8 cellular contexts compared by ENCODE assay signal in genomic region chr4:184825394-184826314, GRCh38. TPM values are rescaled to one million over a fixed set of nuclear protein-coding genes. Genes with fewer than 3 reads are reported as not detected.
DNase-seq lines count a peak whose midpoint lies in the region; ATAC-seq and TF ChIP-seq lines count a peak whose summit lies in the region.

ACSL1 (minus strand) TSS chr4:184825968; CDS start chr4:184803514, 22,454 bp downstream.

- peak; percentile 58 for DNase-seq in NCI-H1105 treated with DMSO at 0.1 percent for 48 hours (lab: John Stamatoyannopoulos, UW)
- peak; percentile 70 to 72 for DNase-seq in breast epithelium (ENCODE audit: low spot score in 2 of 2)
- DNase-seq in iris pigment epithelial cell (ENCODE audit: low read depth), result peak; percentile 70
- peak; percentile 54 to 72 (median 59) for DNase-seq in stimulated activated CD4-positive, alpha-beta T cell treated with anti-CD3 and anti-CD28 coated beads, Interleukin-12 subunit alpha, Interleukin-12 subunit beta, amount 100 ng/mL, for 48 hours (ENCODE audit: low read depth in 2 of 3, low spot score in 1 of 3)
- no peak for DNase-seq in foreskin melanocyte

- H3K27ac ChIP-seq in breast epithelium, result peak within 1 kb of the TSS; percentile 83 to 86

- TF ChIP-seq CTCF in WI38 (IDR thresholded peaks at IDR 0.05; ENCODE audit: low read depth, low read length), result no peak
- TF ChIP-seq CTCF in breast epithelium (IDR thresholded peaks at IDR 0.05), result no peak

- intact Hi-C loops in breast epithelium (cut with DNase I; ENCODE audit: low total_unique reads), result no loop called here

- H3K36me3 ChIP-seq in breast epithelium, result no peaks in the 10 kb centered on the region

- TF ChIP-seq POLR2A in breast epithelium (IDR thresholded peaks at IDR 0.05), result no peak

- H3K9me3 ChIP-seq in breast epithelium, result no peaks in the 10 kb centered on the region

- H3K4me1 ChIP-seq in breast epithelium, result no peaks in the 10 kb centered on the region

- ATAC-seq in GM18499 (IDR thresholded peaks at IDR 0.05; ENCODE audit: insufficient read depth, unreplicated experiment) (peak; percentile 41), HG02623 (IDR thresholded peaks at IDR 0.05; ENCODE audit: unreplicated experiment) (peak; percentile 66)

- peak within 1 kb of the TSS; percentile 63 for H3K4me3 ChIP-seq in WI38 (ENCODE audit: low read depth, low read length)
- H3K4me3 ChIP-seq in breast epithelium, result peak within 1 kb of the TSS; percentile 53 to 92 (median 73)

- no peaks in the 10 kb centered on the region for H3K27me3 ChIP-seq in breast epithelium

RNA-seq across cellular contexts. Expression of gene ACSL1, which starts in this region (rescaled TPM):
- total RNA-seq in breast epithelium, result 100 to 1,000 TPM; 167 to 797 (median 254) TPM
